1 cellular context compared by ENCODE assay signal in genomic region chr5:173826179-173826920, GRCh38.
TF ChIP-seq lines count a peak whose summit lies in the region.

No MANE protein-coding gene starts in this region.

TF ChIP-seq in HepG2, 621 proteins besides CTCF, POLR2A, EP300 and RAD21 (continued from another document and continues in another):
- TF ChIP-seq SKIL (CRISPR knock-in tag; IDR thresholded peaks at IDR 0.05; ENCODE audit: borderline replicate concordance) (0 out of 2 replicates have a peak, but pooled peaks have one; percentile 6), ZNF644 (CRISPR knock-in tag; IDR thresholded peaks at IDR 0.05; ENCODE audit: low read depth) (peak; percentile 31; the same call in 1 of the 2 replicates), NFATC3 (CRISPR knock-in tag; IDR thresholded peaks at IDR 0.05) (no peak), HMGXB4 (CRISPR knock-in tag; IDR thresholded peaks at IDR 0.05; ENCODE audit: borderline replicate concordance in 1 of 2, low read depth in 1 of 2) (peak in 1 of 2 experiments; percentile 22; a peak in 1 of 4 replicates), ZNF230 (CRISPR knock-in tag; IDR thresholded peaks at IDR 0.05) (no peak), DMAP1 (CRISPR knock-in tag; IDR thresholded peaks at IDR 0.05) (no peak; the same call in 1 of the 2 replicates), ZNF337 (CRISPR knock-in tag; IDR thresholded peaks at IDR 0.05; ENCODE audit: borderline replicate concordance, low read depth) (0 out of 2 replicates have a peak, but pooled peaks have one; percentile 69), DZIP1 (CRISPR knock-in tag; IDR thresholded peaks at IDR 0.05) (no peak), HNRNPUL1 (IDR thresholded peaks at IDR 0.05; ENCODE audit: low read depth, low read length) (peak; percentile 41; the same call in 1 of the 2 replicates), SSRP1 (CRISPR knock-in tag; IDR thresholded peaks at IDR 0.05) (no peak), ZNF572 (CRISPR knock-in tag; IDR thresholded peaks at IDR 0.05) (no peak), ZNF770 (CRISPR knock-in tag; IDR thresholded peaks at IDR 0.05) (no peak), DMTF1 (CRISPR knock-in tag; IDR thresholded peaks at IDR 0.05) (no peak), ZNF530 (CRISPR knock-in tag; IDR thresholded peaks at IDR 0.05; ENCODE audit: low read depth) (no peak), NRL (CRISPR knock-in tag; IDR thresholded peaks at IDR 0.05; ENCODE audit: borderline replicate concordance) (no peak), SIN3B (IDR thresholded peaks at IDR 0.05; ENCODE audit: low read length) (no peak), ZNF10 (CRISPR knock-in tag; IDR thresholded peaks at IDR 0.05; ENCODE audit: borderline replicate concordance, low read depth) (no peak), ZNF768 (CRISPR knock-in tag; IDR thresholded peaks at IDR 0.05) (no peak), ZNF296 (CRISPR knock-in tag; conservative IDR thresholded peaks at IDR 0.05) (no peak), MATR3 (CRISPR knock-in tag; IDR thresholded peaks at IDR 0.05) (no peak), ZNF563 (CRISPR knock-in tag; IDR thresholded peaks at IDR 0.05) (no peak), ARID5B (CRISPR knock-in tag; IDR thresholded peaks at IDR 0.05) (peak; percentile 76; the same call in 1 of the 2 replicates), ZBTB1 (CRISPR knock-in tag; IDR thresholded peaks at IDR 0.05; ENCODE audit: borderline replicate concordance) (no peak), MAZ (IDR thresholded peaks at IDR 0.05; ENCODE audit: borderline replicate concordance, low read depth, low read length) (no peak), MAZ (CRISPR knock-in tag; IDR thresholded peaks at IDR 0.05; ENCODE audit: low read depth) (no peak), SALL1 (CRISPR knock-in tag; IDR thresholded peaks at IDR 0.05) (peak; percentile 34; the same call in 1 of the 2 replicates), BRD4 (CRISPR knock-in tag; IDR thresholded peaks at IDR 0.05) (no peak), KAT8 (CRISPR knock-in tag; IDR thresholded peaks at IDR 0.05) (0 out of 2 replicates have a peak, but pooled peaks have one; percentile 21), ZBTB25 (CRISPR knock-in tag; IDR thresholded peaks at IDR 0.05) (peak; percentile 37; the same call in 1 of the 2 replicates), SALL2 (CRISPR knock-in tag; IDR thresholded peaks at IDR 0.05) (no peak), ATRX (CRISPR knock-in tag; IDR thresholded peaks at IDR 0.05; ENCODE audit: borderline replicate concordance) (no peak), ZNF547 (CRISPR knock-in tag; IDR thresholded peaks at IDR 0.05) (no peak), MAF1 (CRISPR knock-in tag; IDR thresholded peaks at IDR 0.05; ENCODE audit: borderline replicate concordance) (no peak), MYC (CRISPR knock-in tag; IDR thresholded peaks at IDR 0.05; ENCODE audit: borderline replicate concordance) (no peak), MZF1 (CRISPR knock-in tag; IDR thresholded peaks at IDR 0.05; ENCODE audit: borderline replicate concordance) (no peak), ZNF274 (CRISPR knock-in tag; IDR thresholded peaks at IDR 0.05) (no peak), ZFP82 (CRISPR knock-in tag; IDR thresholded peaks at IDR 0.05; ENCODE audit: borderline replicate concordance) (no peak), ZSCAN12 (CRISPR knock-in tag; IDR thresholded peaks at IDR 0.05) (no peak), JARID2 (CRISPR knock-in tag; IDR thresholded peaks at IDR 0.05; ENCODE audit: insufficient replicate concordance) (no peak), ZNF777 (CRISPR knock-in tag; IDR thresholded peaks at IDR 0.05) (no peak), SKI (IDR thresholded peaks at IDR 0.05; ENCODE audit: partially characterized antibody) (peak; percentile 53), ZNF607 (CRISPR knock-in tag; IDR thresholded peaks at IDR 0.05; ENCODE audit: borderline replicate concordance) (no peak), FLYWCH1 (CRISPR knock-in tag; IDR thresholded peaks at IDR 0.05) (no peak), TMF1 (CRISPR knock-in tag; IDR thresholded peaks at IDR 0.05; ENCODE audit: low read depth) (no peak), CREB1 (IDR thresholded peaks at IDR 0.05) (no peak), CREB1 (CRISPR knock-in tag; IDR thresholded peaks at IDR 0.05) (no peak), NFYC (CRISPR knock-in tag; IDR thresholded peaks at IDR 0.05) (peak; percentile 7; the same call in 1 of the 2 replicates), TRIM22 (IDR thresholded peaks at IDR 0.05) (no peak), HNF4A (CRISPR knock-in tag; IDR thresholded peaks at IDR 0.05) (no peak), ZNF30 (CRISPR knock-in tag; IDR thresholded peaks at IDR 0.05) (no peak), ZNF570 (CRISPR knock-in tag; IDR thresholded peaks at IDR 0.05; ENCODE audit: borderline replicate concordance) (no peak), THAP7 (CRISPR knock-in tag; IDR thresholded peaks at IDR 0.05) (no peak)
